In genomic region chr12:106135781-106136180, GRCh38 we compare ENCODE assay signal across 8 cellular contexts.
A peak's percentile ranks its signal among the peaks of the same experiment; 100 is the strongest.
DNase-seq lines count a peak whose midpoint lies in the region; ATAC-seq and TF ChIP-seq lines count a peak whose summit lies in the region.

No MANE protein-coding gene starts in this region.

- H3K36me3 ChIP-seq in MM.1S (replicated peaks; ENCODE audit: insufficient read depth, low read length) (peaks cover 3% of the 10 kb centered on the region; the same call in 1 of the 2 replicates), endocrine pancreas (ENCODE audit: control insufficient read depth, insufficient read depth, low read length) (no peaks in the 10 kb centered on the region)

- H3K9me3 ChIP-seq in MM.1S (replicated peaks; ENCODE audit: insufficient read depth, low read length) (no peaks in the 10 kb centered on the region), endocrine pancreas (ENCODE audit: control insufficient read depth, low read length) (no peaks in the 10 kb centered on the region)

- H3K4me1 Mint-ChIP-seq in nephron progenitor cell = peaks cover 79% of the 10 kb centered on the region

- POLR2A ChIA-PET in RWPE1 (lab: Yijun Ruan, JAX; ENCODE audit: low non-redundant PET) = no interaction called here

- H3K36me3 Mint-ChIP-seq in nephron progenitor cell (ENCODE audit: low read depth) = no peaks in the 10 kb centered on the region

- H2AFZ ChIP-seq in MM.1S (ENCODE audit: low read length) = no peak overlapping the region

- H3K9ac ChIP-seq in MM.1S (ENCODE audit: low read length) = peak overlapping the region; percentile 97; the same call in 1 of the 2 replicates
- H3K9ac ChIP-seq in endocrine pancreas (ENCODE audit: control insufficient read depth, insufficient read depth, low read length) = peak overlapping the region; percentile 51

- H3K9me3 Mint-ChIP-seq in nephron progenitor cell = no peaks in the 10 kb centered on the region

- ATAC-seq in HG02973 (IDR thresholded peaks at IDR 0.05; ENCODE audit: unreplicated experiment) = no peak

- H3K79me2 ChIP-seq in MM.1S (ENCODE audit: low read length) = peaks cover 93% of the 10 kb centered on the region

- no peak overlapping the region for H3K27ac Mint-ChIP-seq in nephron progenitor cell

- H3K27me3 ChIP-seq in MM.1S (replicated peaks; ENCODE audit: insufficient read depth, low read length) (no peaks in the 10 kb centered on the region), endocrine pancreas (ENCODE audit: control insufficient read depth, insufficient read depth, low read length) (no peaks in the 10 kb centered on the region)

- peak overlapping the region; percentile 9; the same call in 1 of the 2 replicates for H3K27ac ChIP-seq in MM.1S (ENCODE audit: low read length)
- no peak overlapping the region for H3K27ac ChIP-seq in RWPE1

- H3K4me3 Mint-ChIP-seq in nephron progenitor cell = peak overlapping the region; percentile 100

- DNase-seq in AG08395 (ENCODE audit: low spot score) (peak; percentile 22), MM.1S (no peak), nephron progenitor cell (no peak), ecto neural progenitor cell (ENCODE audit: low spot score) (no peak), GM20000 (ENCODE audit: low spot score) (no peak), RWPE1 (ENCODE audit: low spot score) (no peak)

- no peaks in the 10 kb centered on the region for H3K27me3 Mint-ChIP-seq in nephron progenitor cell (ENCODE audit: low read depth, poor library complexity)

- H3K4me3 ChIP-seq in MM.1S (ENCODE audit: low read length) (peak overlapping the region; percentile 96), endocrine pancreas (ENCODE audit: control insufficient read depth, insufficient read depth, low read length) (peak overlapping the region; percentile 6)

- TF ChIP-seq CTCF in MM.1S (IDR thresholded peaks at IDR 0.05; ENCODE audit: low read length) (no peak), nephron progenitor cell (IDR thresholded peaks at IDR 0.05) (no peak), GM20000 (IDR thresholded peaks at IDR 0.05; ENCODE audit: extremely low read depth, missing control alignments) (no peak), RWPE1 (conservative IDR thresholded peaks at IDR 0.05; ENCODE audit: low read depth) (no peak)

- H3K9me2 ChIP-seq in MM.1S (replicated peaks; ENCODE audit: insufficient read depth, low read length) = no peaks in the 10 kb centered on the region

- H3K4me1 ChIP-seq in MM.1S (ENCODE audit: low read length) (peaks cover 22% of the 10 kb centered on the region), endocrine pancreas (ENCODE audit: control insufficient read depth, insufficient read depth, low read length) (no peaks in the 10 kb centered on the region)

- CTCF ChIA-PET in RWPE1 (lab: Yijun Ruan, JAX) = interaction anchor here (0.6 to 4.3 kb wide), 22 partner anchors 8 to 1226 kb away, joined by 3 to 23 read pairs (median 3); partner anchors contain the start of gene NOPCHAP1

- peaks cover 22% of the 10 kb centered on the region for H3F3A ChIP-seq in MM.1S (ENCODE audit: insufficient read depth, low read length)

- peaks cover 35% of the 10 kb centered on the region for H4K20me1 ChIP-seq in MM.1S (ENCODE audit: insufficient read depth, low read length)

- peak overlapping the region; percentile 82 for H3K4me2 ChIP-seq in MM.1S (ENCODE audit: low read depth, low read length)
